In the genomic region with DNA sequence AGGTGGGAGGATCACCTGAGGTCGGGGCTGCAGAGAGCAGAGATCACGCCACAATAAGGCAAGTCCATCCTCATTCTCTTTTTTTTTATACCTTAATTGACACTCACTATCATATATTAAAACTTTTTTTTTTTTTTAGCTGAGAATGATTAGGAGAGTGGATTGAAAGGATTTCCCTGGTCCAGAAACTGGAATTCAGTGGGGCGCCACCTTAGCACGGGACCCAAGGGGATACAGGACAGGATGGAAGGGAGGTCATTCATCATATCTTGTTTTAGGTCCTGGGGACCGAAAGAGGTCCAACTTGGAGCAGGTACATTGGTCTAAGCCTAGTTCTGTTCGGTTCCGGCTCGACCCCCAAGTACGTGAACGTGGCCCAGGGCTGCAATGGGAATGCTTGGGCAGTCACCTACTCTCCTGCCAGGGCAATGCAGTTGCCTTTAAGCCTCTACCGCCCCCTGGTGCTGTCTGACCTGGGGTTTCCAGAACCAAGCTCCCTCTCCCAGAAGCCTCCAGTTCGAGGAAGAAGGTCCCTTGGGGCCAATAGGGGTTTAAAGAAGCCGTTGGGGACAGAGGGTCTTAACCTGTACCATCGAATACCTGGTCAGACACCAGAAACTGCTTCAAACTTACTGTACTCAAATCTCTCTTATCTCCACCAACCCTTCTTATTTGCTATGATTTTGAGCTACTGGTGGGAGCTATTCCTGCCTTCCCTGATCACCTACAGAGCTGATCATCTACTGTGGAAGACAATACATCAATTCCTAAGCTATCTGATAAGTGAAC, we compare ENCODE assay signal across 1 cellular context.
TF ChIP-seq lines count a peak whose summit lies in the region.

No MANE protein-coding gene starts in this region.

TF ChIP-seq in HepG2, 621 proteins besides CTCF, POLR2A, EP300 and RAD21 (continued from another document and continues in another):
- TF ChIP-seq IKZF4 (CRISPR knock-in tag; IDR thresholded peaks at IDR 0.05; ENCODE audit: borderline replicate concordance, low read depth, not compliant biosample characterization) (peak; percentile 63), CCDC6 (CRISPR knock-in tag; IDR thresholded peaks at IDR 0.05) (no peak), ZNF124 (CRISPR knock-in tag; IDR thresholded peaks at IDR 0.05) (0 out of 2 replicates have a peak, but pooled peaks have one; percentile 33), NFE2L2 (IDR thresholded peaks at IDR 0.05; ENCODE audit: low read length) (no peak), SNAPC2 (CRISPR knock-in tag; IDR thresholded peaks at IDR 0.05) (0 out of 2 replicates have a peak, but pooled peaks have one; percentile 82), ZFP36L1 (CRISPR knock-in tag; IDR thresholded peaks at IDR 0.05) (no peak), XRCC5 (optimal IDR thresholded peaks at IDR 0.05; ENCODE audit: low read length) (peak; percentile 82), NFKBIZ (CRISPR knock-in tag; IDR thresholded peaks at IDR 0.05) (no peak), SRSF1 (optimal IDR thresholded peaks at IDR 0.05; ENCODE audit: low read depth, low read length) (no peak), ZNF816 (CRISPR knock-in tag; IDR thresholded peaks at IDR 0.05; ENCODE audit: borderline replicate concordance) (no peak), CBX2 (IDR thresholded peaks at IDR 0.05; ENCODE audit: low read depth, low read length) (no peak), CBX2 (CRISPR knock-in tag; IDR thresholded peaks at IDR 0.05; ENCODE audit: low read depth) (no peak), ZNF546 (CRISPR knock-in tag; conservative IDR thresholded peaks at IDR 0.05) (no peak), ZNF629 (CRISPR knock-in tag; conservative IDR thresholded peaks at IDR 0.05) (no peak), ZNF703 (CRISPR knock-in tag; IDR thresholded peaks at IDR 0.05; ENCODE audit: borderline replicate concordance) (no peak), CSRNP2 (CRISPR knock-in tag; conservative IDR thresholded peaks at IDR 0.05; ENCODE audit: low read depth) (no peak), MTF2 (CRISPR knock-in tag; IDR thresholded peaks at IDR 0.05; ENCODE audit: borderline replicate concordance) (no peak; the same call in 1 of the 2 replicates), ZNF431 (CRISPR knock-in tag; IDR thresholded peaks at IDR 0.05; ENCODE audit: borderline replicate concordance, low read depth) (no peak), NR2F2 (IDR thresholded peaks at IDR 0.05; ENCODE audit: borderline replicate concordance, low read depth) (no peak), ATF1 (CRISPR knock-in tag; IDR thresholded peaks at IDR 0.05) (no peak), ZBTB46 (CRISPR knock-in tag; IDR thresholded peaks at IDR 0.05; ENCODE audit: borderline replicate concordance) (no peak), IRF2 (CRISPR knock-in tag; IDR thresholded peaks at IDR 0.05) (peak; percentile 75), ZBTB7A (CRISPR knock-in tag; IDR thresholded peaks at IDR 0.05) (peak; percentile 68; the same call in 1 of the 2 replicates), HDAC6 (IDR thresholded peaks at IDR 0.05; ENCODE audit: low read depth, low read length) (no peak), PTBP1 (IDR thresholded peaks at IDR 0.05; ENCODE audit: low read depth, low read length, poor library complexity, severe bottlenecking) (no peak), BORCS8-MEF2B (CRISPR knock-in tag; IDR thresholded peaks at IDR 0.05) (peak; percentile 73; the same call in 1 of the 2 replicates), DMTF1 (CRISPR knock-in tag; IDR thresholded peaks at IDR 0.05) (no peak), ZFP36 (IDR thresholded peaks at IDR 0.05; ENCODE audit: borderline replicate concordance, low read depth, low read length, partially characterized antibody) (no peak), FOSL1 (CRISPR knock-in tag; IDR thresholded peaks at IDR 0.05; ENCODE audit: borderline replicate concordance) (no peak), DBP (CRISPR knock-in tag; IDR thresholded peaks at IDR 0.05; ENCODE audit: not compliant biosample characterization) (peak; percentile 83), ZMYM2 (CRISPR knock-in tag; IDR thresholded peaks at IDR 0.05) (no peak), ZSCAN9 (CRISPR knock-in tag; IDR thresholded peaks at IDR 0.05; ENCODE audit: borderline replicate concordance) (no peak; the same call in 1 of the 2 replicates), PHF8 (CRISPR knock-in tag; IDR thresholded peaks at IDR 0.05) (no peak; the same call in 1 of the 2 replicates), RBM39 (IDR thresholded peaks at IDR 0.05; ENCODE audit: low read depth, low read length, poor library complexity, severe bottlenecking) (no peak), ZNF660 (CRISPR knock-in tag; IDR thresholded peaks at IDR 0.05; ENCODE audit: borderline replicate concordance, low read depth) (no peak), LBX2 (CRISPR knock-in tag; IDR thresholded peaks at IDR 0.05; ENCODE audit: borderline replicate concordance) (no peak), ARID5B (CRISPR knock-in tag; IDR thresholded peaks at IDR 0.05) (peak; percentile 37; the same call in 1 of the 2 replicates), SRSF4 (IDR thresholded peaks at IDR 0.05; ENCODE audit: low read depth, low read length, poor library complexity, severe bottlenecking) (no peak), MED1 (CRISPR knock-in tag; IDR thresholded peaks at IDR 0.05) (no peak), HIVEP1 (CRISPR knock-in tag; IDR thresholded peaks at IDR 0.05) (no peak), HOXA7 (CRISPR knock-in tag; IDR thresholded peaks at IDR 0.05) (no peak), TMF1 (CRISPR knock-in tag; IDR thresholded peaks at IDR 0.05; ENCODE audit: low read depth) (no peak), CEBPB (IDR thresholded peaks at IDR 0.05; ENCODE audit: borderline replicate concordance, low read depth, low read length) (no peak), ZNF839 (CRISPR knock-in tag; IDR thresholded peaks at IDR 0.05; ENCODE audit: borderline replicate concordance) (no peak), CREB3 (CRISPR knock-in tag; IDR thresholded peaks at IDR 0.05) (no peak), HNF4G (IDR thresholded peaks at IDR 0.05; ENCODE audit: borderline replicate concordance, low read depth, low read length) (no peak), HNF4G (CRISPR knock-in tag; IDR thresholded peaks at IDR 0.05; ENCODE audit: borderline replicate concordance, low read depth) (no peak), MAFK (conservative IDR thresholded peaks at IDR 0.05 in 1 of 2, IDR thresholded peaks at IDR 0.05 in 1 of 2; ENCODE audit: low read length in 2 of 2) (no peak), ZC3H13 (CRISPR knock-in tag; IDR thresholded peaks at IDR 0.05) (no peak), THAP8 (CRISPR knock-in tag; IDR thresholded peaks at IDR 0.05; ENCODE audit: borderline replicate concordance) (no peak)
- TF ChIP-seq, protein P1, sequence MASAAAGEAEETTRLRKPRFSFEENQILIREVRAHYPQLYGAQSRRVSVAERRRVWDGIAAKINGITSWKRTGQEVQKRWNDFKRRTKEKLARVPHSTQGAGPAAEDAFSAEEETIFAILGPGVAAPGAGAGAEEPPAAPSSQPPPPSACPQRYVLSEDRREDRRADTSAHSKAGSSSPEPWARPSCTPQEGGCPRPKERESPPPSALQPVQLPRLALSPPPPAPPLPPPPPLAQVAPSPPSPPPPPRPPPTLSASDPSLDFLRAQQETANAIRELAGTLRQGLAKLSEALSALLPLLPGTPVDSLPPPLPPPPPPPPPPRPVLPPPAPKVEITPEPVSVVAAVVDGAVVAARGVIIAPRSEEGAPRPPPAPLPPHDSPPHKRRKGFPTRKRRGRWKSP (CRISPR knock-in tag; IDR thresholded peaks at IDR 0.05) = no peak
